Comparison of ENCODE assay signal across 2 cellular contexts in the genomic region with DNA sequence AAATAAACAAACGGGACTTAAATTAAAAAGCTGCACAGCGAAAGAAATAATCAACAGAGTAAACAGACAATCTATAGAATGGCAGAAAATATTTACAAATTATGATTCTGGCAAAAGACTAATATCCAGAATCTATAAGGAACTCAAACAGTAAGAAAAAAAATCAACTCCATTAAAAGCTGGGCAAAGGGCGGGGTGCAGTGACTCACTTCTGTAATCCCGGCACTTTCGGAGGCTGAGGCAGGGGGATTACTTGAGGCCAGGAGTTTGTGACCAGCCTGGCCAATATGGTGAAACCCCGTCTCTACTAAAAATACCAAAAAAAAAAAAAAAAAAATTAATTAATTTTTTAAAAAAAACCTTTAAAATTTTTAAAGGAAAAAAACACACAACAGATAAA.
TF ChIP-seq lines count a peak whose summit lies in the region.

No MANE protein-coding gene starts in this region.

TF ChIP-seq in A549, 52 proteins besides CTCF, POLR2A, EP300 and RAD21 (continued from another document):
- TF ChIP-seq MYC (IDR thresholded peaks at IDR 0.05; ENCODE audit: borderline replicate concordance, low read length) (no peak), TP53 (CRISPR knock-in tag; IDR thresholded peaks at IDR 0.05) (no peak), ZNF302 (CRISPR knock-in tag; IDR thresholded peaks at IDR 0.05) (no peak)
- TF ChIP-seq, protein P1, sequence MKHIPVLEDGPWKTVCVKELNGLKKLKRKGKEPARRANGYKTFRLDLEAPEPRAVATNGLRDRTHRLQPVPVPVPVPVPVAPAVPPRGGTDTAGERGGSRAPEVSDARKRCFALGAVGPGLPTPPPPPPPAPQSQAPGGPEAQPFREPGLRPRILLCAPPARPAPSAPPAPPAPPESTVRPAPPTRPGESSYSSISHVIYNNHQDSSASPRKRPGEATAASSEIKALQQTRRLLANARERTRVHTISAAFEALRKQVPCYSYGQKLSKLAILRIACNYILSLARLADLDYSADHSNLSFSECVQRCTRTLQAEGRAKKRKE (CRISPR knock-in tag; IDR thresholded peaks at IDR 0.05; ENCODE audit: low read depth): no peak
- TF ChIP-seq, protein P2, sequence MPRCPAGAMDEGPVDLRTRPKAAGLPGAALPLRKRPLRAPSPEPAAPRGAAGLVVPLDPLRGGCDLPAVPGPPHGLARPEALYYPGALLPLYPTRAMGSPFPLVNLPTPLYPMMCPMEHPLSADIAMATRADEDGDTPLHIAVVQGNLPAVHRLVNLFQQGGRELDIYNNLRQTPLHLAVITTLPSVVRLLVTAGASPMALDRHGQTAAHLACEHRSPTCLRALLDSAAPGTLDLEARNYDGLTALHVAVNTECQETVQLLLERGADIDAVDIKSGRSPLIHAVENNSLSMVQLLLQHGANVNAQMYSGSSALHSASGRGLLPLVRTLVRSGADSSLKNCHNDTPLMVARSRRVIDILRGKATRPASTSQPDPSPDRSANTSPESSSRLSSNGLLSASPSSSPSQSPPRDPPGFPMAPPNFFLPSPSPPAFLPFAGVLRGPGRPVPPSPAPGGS (IDR thresholded peaks at IDR 0.05): no peak
- TF ChIP-seq, protein P3, sequence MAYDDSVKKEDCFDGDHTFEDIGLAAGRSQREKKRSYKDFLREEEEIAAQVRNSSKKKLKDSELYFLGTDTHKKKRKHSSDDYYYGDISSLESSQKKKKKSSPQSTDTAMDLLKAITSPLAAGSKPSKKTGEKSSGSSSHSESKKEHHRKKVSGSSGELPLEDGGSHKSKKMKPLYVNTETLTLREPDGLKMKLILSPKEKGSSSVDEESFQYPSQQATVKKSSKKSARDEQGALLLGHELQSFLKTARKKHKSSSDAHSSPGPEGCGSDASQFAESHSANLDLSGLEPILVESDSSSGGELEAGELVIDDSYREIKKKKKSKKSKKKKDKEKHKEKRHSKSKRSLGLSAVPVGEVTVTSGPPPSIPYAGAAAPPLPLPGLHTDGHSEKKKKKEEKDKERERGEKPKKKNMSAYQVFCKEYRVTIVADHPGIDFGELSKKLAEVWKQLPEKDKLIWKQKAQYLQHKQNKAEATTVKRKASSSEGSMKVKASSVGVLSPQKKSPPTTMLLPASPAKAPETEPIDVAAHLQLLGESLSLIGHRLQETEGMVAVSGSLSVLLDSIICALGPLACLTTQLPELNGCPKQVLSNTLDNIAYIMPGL (CRISPR knock-in tag; IDR thresholded peaks at IDR 0.05; ENCODE audit: borderline replicate concordance): no peak
- TF ChIP-seq, protein P4, sequence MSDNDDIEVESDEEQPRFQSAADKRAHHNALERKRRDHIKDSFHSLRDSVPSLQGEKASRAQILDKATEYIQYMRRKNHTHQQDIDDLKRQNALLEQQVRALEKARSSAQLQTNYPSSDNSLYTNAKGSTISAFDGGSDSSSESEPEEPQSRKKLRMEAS (IDR thresholded peaks at IDR 0.05): no peak

TF ChIP-seq in IMR-90, 13 proteins besides CTCF, POLR2A, EP300 and RAD21 (continued from another document):
- TF ChIP-seq, protein P5, sequence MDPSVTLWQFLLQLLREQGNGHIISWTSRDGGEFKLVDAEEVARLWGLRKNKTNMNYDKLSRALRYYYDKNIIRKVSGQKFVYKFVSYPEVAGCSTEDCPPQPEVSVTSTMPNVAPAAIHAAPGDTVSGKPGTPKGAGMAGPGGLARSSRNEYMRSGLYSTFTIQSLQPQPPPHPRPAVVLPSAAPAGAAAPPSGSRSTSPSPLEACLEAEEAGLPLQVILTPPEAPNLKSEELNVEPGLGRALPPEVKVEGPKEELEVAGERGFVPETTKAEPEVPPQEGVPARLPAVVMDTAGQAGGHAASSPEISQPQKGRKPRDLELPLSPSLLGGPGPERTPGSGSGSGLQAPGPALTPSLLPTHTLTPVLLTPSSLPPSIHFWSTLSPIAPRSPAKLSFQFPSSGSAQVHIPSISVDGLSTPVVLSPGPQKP (IDR thresholded peaks at IDR 0.05; ENCODE audit: borderline replicate concordance, low read depth, low read length): no peak
- TF ChIP-seq MAFK (IDR thresholded peaks at IDR 0.05; ENCODE audit: low read depth, low read length): no peak
- TF ChIP-seq NFE2L2 (IDR thresholded peaks at IDR 0.05; ENCODE audit: low read depth, low read length): no peak
- TF ChIP-seq MXI1 (IDR thresholded peaks at IDR 0.05; ENCODE audit: borderline replicate concordance, low read depth, low read length): no peak
- TF ChIP-seq CHD1 (IDR thresholded peaks at IDR 0.05; ENCODE audit: low read depth, low read length): no peak
- TF ChIP-seq BHLHE40 (IDR thresholded peaks at IDR 0.05; ENCODE audit: low read depth, low read length): no peak
- no peak for TF ChIP-seq RCOR1 (IDR thresholded peaks at IDR 0.05; ENCODE audit: insufficient replicate concordance, low read length)
- TF ChIP-seq CEBPB (IDR thresholded peaks at IDR 0.05; ENCODE audit: low read depth, low read length): no peak
- TF ChIP-seq, protein P6, sequence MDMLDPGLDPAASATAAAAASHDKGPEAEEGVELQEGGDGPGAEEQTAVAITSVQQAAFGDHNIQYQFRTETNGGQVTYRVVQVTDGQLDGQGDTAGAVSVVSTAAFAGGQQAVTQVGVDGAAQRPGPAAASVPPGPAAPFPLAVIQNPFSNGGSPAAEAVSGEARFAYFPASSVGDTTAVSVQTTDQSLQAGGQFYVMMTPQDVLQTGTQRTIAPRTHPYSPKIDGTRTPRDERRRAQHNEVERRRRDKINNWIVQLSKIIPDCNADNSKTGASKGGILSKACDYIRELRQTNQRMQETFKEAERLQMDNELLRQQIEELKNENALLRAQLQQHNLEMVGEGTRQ (IDR thresholded peaks at IDR 0.05; ENCODE audit: low read depth, low read length): no peak
